ENCODE assay signal across 9 cellular contexts in genomic region chr20:41178904-41179432, GRCh38. TPM values are rescaled to one million over a fixed set of nuclear protein-coding genes. Genes with fewer than 3 reads are reported as not detected.
A peak's percentile ranks its signal among the peaks of the same experiment; 100 is the strongest.
DNase-seq lines count a peak whose midpoint lies in the region; ATAC-seq lines count a peak whose summit lies in the region.
"Had no signal": no experiment of that assay in that cellular context is flagged by ENCODE, and none has a peak within 500 bp of the region (broad histone marks: within the 10 kb centered on the region; RNA-seq: fewer than 3 reads in every experiment).

No MANE protein-coding gene starts in this region.

- no peak for ATAC-seq in GM18511 (IDR thresholded peaks at IDR 0.05; ENCODE audit: unreplicated experiment)
- ATAC-seq: GM12878 had no signal

- no peak overlapping the region for H3K4me3 Mint-ChIP-seq in activated naive CD8-positive, alpha-beta T cell

- no peaks in the 10 kb centered on the region for H3K27me3 Mint-ChIP-seq in activated naive CD8-positive, alpha-beta T cell

- H3K36me3 ChIP-seq in stomach smooth muscle (ENCODE audit: control insufficient read depth in 2 of 2, insufficient read depth in 2 of 2, low read length in 2 of 2): peaks cover 8 to 20% of the 10 kb centered on the region in 2 donors

- H3K9ac ChIP-seq in stomach smooth muscle (ENCODE audit: low read length in 2 of 2): no peak overlapping the region
- H3K9ac ChIP-seq: parathyroid adenoma had no signal

- no peaks in the 10 kb centered on the region for H3K27me3 ChIP-seq in stomach smooth muscle (ENCODE audit: control insufficient read depth in 1 of 2, insufficient read depth in 2 of 2, low read length in 2 of 2)

- H3K27ac Mint-ChIP-seq in activated naive CD8-positive, alpha-beta T cell: peak overlapping the region; percentile 51

- no peaks in the 10 kb centered on the region for H3K9me3 ChIP-seq in stomach smooth muscle (ENCODE audit: control insufficient read depth in 2 of 2, low read length in 2 of 2)

- H3K4me1 ChIP-seq in stomach smooth muscle (ENCODE audit: control insufficient read depth, insufficient read depth, low read length): peaks cover 50% of the 10 kb centered on the region
- H3K4me1 ChIP-seq: parathyroid adenoma had no signal

- peak overlapping the region; percentile 79 for H3K27ac ChIP-seq in stomach smooth muscle (ENCODE audit: low read length)
- H3K27ac ChIP-seq: parathyroid adenoma had no signal

- H3K4me3 ChIP-seq in stomach smooth muscle (ENCODE audit: low read length in 2 of 2): no peak overlapping the region
- H3K4me3 ChIP-seq: GM12878 had no signal

- H3K9me3 Mint-ChIP-seq in activated naive CD8-positive, alpha-beta T cell (ENCODE audit: low read depth): no peaks in the 10 kb centered on the region

- peak in 2 of 3 experiments; percentile 83 to 96 for DNase-seq in NCI-H1417 (lab: John Stamatoyannopoulos, UW)
- peak; percentile 56 to 60 for DNase-seq in hippocampal formation (lab: John Stamatoyannopoulos, UW)
- no peak for DNase-seq in DMS153 (lab: John Stamatoyannopoulos, UW)
- no peak for DNase-seq in cerebellum (ENCODE audit: low spot score)

- peaks cover 4% of the 10 kb centered on the region for H3K36me3 Mint-ChIP-seq in activated naive CD8-positive, alpha-beta T cell

- H3K4me1 Mint-ChIP-seq in activated naive CD8-positive, alpha-beta T cell (ENCODE audit: low read depth): peaks cover 27% of the 10 kb centered on the region

RNA-seq across cellular contexts. Expression of gene PLCG1, which starts 41.6 kb away (rescaled TPM):
- 131 TPM for total RNA-seq in cerebellum

Comparison
In these comparisons a context has a peak if more than half of its experiments do, and no peak if none do; other contexts are left out.
1. DNase-seq: peak in NCI-H1417 (2 of 3) and hippocampal formation (2 of 2); none in DMS153 (single experiment) and cerebellum (single experiment).